8 cellular contexts compared by ENCODE assay signal in the genomic region with DNA sequence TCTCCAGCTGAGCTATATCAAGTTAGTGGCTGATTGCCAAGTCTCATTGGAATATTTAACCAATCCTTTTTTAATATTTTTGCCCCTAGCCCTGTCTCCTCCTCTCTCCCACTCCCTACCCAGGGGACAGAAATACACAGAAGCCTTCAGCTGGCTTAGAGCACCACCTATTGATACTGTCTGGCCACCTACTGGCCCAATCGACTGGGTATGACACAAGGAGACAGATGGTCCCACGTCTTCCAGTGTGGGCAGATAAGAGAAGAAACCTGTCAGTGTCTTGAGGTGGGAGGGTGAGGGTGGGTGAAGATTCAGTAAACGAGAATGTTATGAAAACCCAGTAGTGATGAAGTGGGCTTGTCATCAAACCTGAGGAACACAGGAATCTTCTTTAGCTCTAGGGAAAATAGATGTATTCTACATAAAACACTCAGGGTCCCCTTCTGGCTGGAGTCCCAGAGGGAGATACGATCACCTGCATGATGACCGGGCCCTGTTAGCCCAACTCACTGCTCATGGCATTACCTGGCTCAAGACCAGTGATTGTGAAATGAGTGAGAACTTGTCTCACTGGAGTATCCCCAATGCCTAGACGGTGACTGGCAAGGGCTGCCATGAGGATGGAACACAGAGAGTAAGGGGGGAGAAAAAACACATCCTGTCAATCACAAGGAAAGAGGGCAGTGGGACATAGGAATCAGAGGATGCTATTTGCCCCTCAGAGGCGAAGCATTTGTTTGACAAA. TPM values are rescaled to one million over a fixed set of nuclear protein-coding genes. Genes with fewer than 3 reads are reported as not detected.
DNase-seq lines count a peak whose midpoint lies in the region; ATAC-seq and TF ChIP-seq lines count a peak whose summit lies in the region.

No MANE protein-coding gene starts in this region.

- DNase-seq in A172 (ENCODE audit: low spot score) (peak; percentile 22), GDM1 (lab: John Stamatoyannopoulos, UW) (peak; percentile 1), NCI-H460 (ENCODE audit: extremely low read depth, low read depth) (peak; percentile 26), cerebellar cortex (ENCODE audit: low spot score) (peak; percentile 82), lower lobe of right lung (no peak), Karpas-422 (no peak)
- DNase-seq in stimulated activated CD4-positive, alpha-beta T cell treated with anti-CD3 and anti-CD28 coated beads, Interleukin-4, amount 100 ng/mL, for 1 hour: no peak
- DNase-seq in activated CD4-positive, CD25-positive, alpha-beta regulatory T cell treated with anti-CD3 and anti-CD28 coated beads, Interleukin-2, amount 50 U/mL, for 72 hours: no peak

- H3K79me2 ChIP-seq in Karpas-422 (ENCODE audit: low read length): 0 out of 2 replicates have a peak, but pooled peaks cover 3% of the 10 kb centered on the region

- no peaks in the 10 kb centered on the region for H3K9me2 ChIP-seq in Karpas-422 (replicated peaks; ENCODE audit: insufficient read depth, low read length)

- peaks cover 5% of the 10 kb centered on the region; the same call in 1 of the 2 replicates for H4K20me1 ChIP-seq in Karpas-422 (ENCODE audit: insufficient read depth, low read depth, low read length)

- no peak overlapping the region for H3K4me2 ChIP-seq in Karpas-422 (ENCODE audit: low read depth, low read length, poor library complexity, severe bottlenecking)

- H3K27me3 ChIP-seq in lower lobe of right lung (ENCODE audit: low read depth) (no peaks in the 10 kb centered on the region), Karpas-422 (ENCODE audit: low read length) (no peaks in the 10 kb centered on the region)

- peaks cover 58% of the 10 kb centered on the region for H3K36me3 ChIP-seq in lower lobe of right lung
- peaks cover 61% of the 10 kb centered on the region for H3K36me3 ChIP-seq in Karpas-422 (ENCODE audit: insufficient read depth, low read length)

- H3K4me3 ChIP-seq in lower lobe of right lung (no peak overlapping the region), Karpas-422 (ENCODE audit: low read length) (no peak overlapping the region)

- no peak overlapping the region for H3K9ac ChIP-seq in Karpas-422 (ENCODE audit: low read length)

- H3K9me3 ChIP-seq in lower lobe of right lung (no peaks in the 10 kb centered on the region), Karpas-422 (ENCODE audit: low read length) (no peaks in the 10 kb centered on the region)

- H3K27ac ChIP-seq in lower lobe of right lung: no peak overlapping the region
- no peak overlapping the region for H3K27ac ChIP-seq in Karpas-422 (ENCODE audit: low read length)

- H3K4me1 ChIP-seq in lower lobe of right lung: peaks cover 24% of the 10 kb centered on the region
- H3K4me1 ChIP-seq in Karpas-422 (ENCODE audit: low read length): peaks cover 9% of the 10 kb centered on the region

- no peak overlapping the region for H2AFZ ChIP-seq in Karpas-422 (ENCODE audit: low read length)

- ATAC-seq in lower lobe of right lung: peak; percentile 81 to 89

- intact Hi-C loops in lower lobe of right lung (cut with DNase I): no loop called here

- TF ChIP-seq CTCF in lower lobe of right lung (IDR thresholded peaks at IDR 0.05): peak; percentile 59

RNA-seq across cellular contexts. Expression of a gene that starts 26.7 kb away (rescaled TPM):
- 29.4 and 33.1 TPM in 2 replicates for total RNA-seq in A172 (2014; rRNA removed; shearing (Covaris generic))
- 15.4 and 20.1 TPM in 2 replicates for total RNA-seq in NCI-H460 (2014; rRNA removed; shearing (Covaris generic))
- 14.8 and 18.9 TPM in 2 replicates for polyA plus RNA-seq in NCI-H460 (2014; cell fraction: nucleus; rRNA removed)
- 22.2 TPM for total RNA-seq in lower lobe of right lung
- total RNA-seq in Karpas-422 (2014; rRNA removed; shearing (Covaris generic); ENCODE audit: low replicate concordance): 19.4 and 21.3 TPM in 2 replicates

RNA-seq across cellular contexts. Expression of a gene that starts 27.1 kb away (rescaled TPM):
- total RNA-seq in A172 (2014; rRNA removed; shearing (Covaris generic)): 121 and 151 TPM in 2 replicates
- total RNA-seq in NCI-H460 (2014; rRNA removed; shearing (Covaris generic)): 169 and 202 TPM in 2 replicates
- polyA plus RNA-seq in NCI-H460 (2014; cell fraction: nucleus; rRNA removed): 439 and 599 TPM in 2 replicates
- total RNA-seq in lower lobe of right lung: 73.3 TPM
- total RNA-seq in Karpas-422 (2014; rRNA removed; shearing (Covaris generic); ENCODE audit: low replicate concordance): 248 and 523 TPM in 2 replicates

Comparison
In these comparisons a context has a peak if more than half of its experiments do, and no peak if none do; other contexts are left out.
1. DNase-seq: peak in A172 (single experiment), GDM1 (single experiment), NCI-H460 (single experiment) and cerebellar cortex (single experiment); none in lower lobe of right lung (single experiment), Karpas-422 (single experiment), stimulated activated CD4-positive, alpha-beta T cell treated with anti-CD3 and anti-CD28 coated beads, Interleukin-4, amount 100 ng/mL, for 1 hour (single experiment) and activated CD4-positive, CD25-positive, alpha-beta regulatory T cell treated with anti-CD3 and anti-CD28 coated beads, Interleukin-2, amount 50 U/mL, for 72 hours (single experiment).